Comparison of ENCODE assay signal across 12 cellular contexts in genomic region chr17:80071116-80071980, GRCh38. TPM values are rescaled to one million over a fixed set of nuclear protein-coding genes. Genes with fewer than 3 reads are reported as not detected.
DNase-seq lines count a peak whose midpoint lies in the region; ATAC-seq and TF ChIP-seq lines count a peak whose summit lies in the region.
"Had no signal": no experiment of that assay in that cellular context is flagged by ENCODE, and none has a peak within 500 bp of the region (broad histone marks: within the 10 kb centered on the region; RNA-seq: fewer than 3 reads in every experiment).

No MANE protein-coding gene starts in this region.

- H3K27ac ChIP-seq in dorsolateral prefrontal cortex = peak overlapping the region in 52 of 59 donors; percentile 1 to 89 (median 59)
- H3K27ac ChIP-seq in thyroid gland = peak overlapping the region; percentile 84 to 88 (median 88)
- H3K27ac ChIP-seq: epithelial cell of prostate had no signal

- no peaks in the 10 kb centered on the region for H3K9me3 ChIP-seq in thyroid gland

- H3K4me3 ChIP-seq in dorsolateral prefrontal cortex (peak overlapping the region in 57 of 59 donors; percentile 2 to 63 (median 35)), thyroid gland (replicated peaks in 1 of 3) (peak overlapping the region in 1 of 3 donors; percentile 8)
- H3K4me3 ChIP-seq: GM12878 had no signal

- TF ChIP-seq POLR2A in thyroid gland (IDR thresholded peaks at IDR 0.05) = no peak

- TF ChIP-seq CTCF in dorsolateral prefrontal cortex (IDR thresholded peaks at IDR 0.05 in 54 of 56, conservative IDR thresholded peaks at IDR 0.05 in 2 of 56; ENCODE audit: low read depth in 1 of 56, partially characterized antibody in 56 of 56) (no peak), thyroid gland (IDR thresholded peaks at IDR 0.05) (no peak)

- DNase-seq in NCI-H2029 (lab: John Stamatoyannopoulos, UW) (peak; percentile 58), dorsolateral prefrontal cortex (peak in 5 of 10 donors; percentile 11 to 64 (median 40)), medulla oblongata (ENCODE audit: extremely low spot score) (peak; percentile 81), thyroid gland (peak; percentile 68 to 80), NCI-H2171 (lab: John Stamatoyannopoulos, UW) (no peak)
- DNase-seq: activated CD4-positive, alpha-beta memory T cell treated with anti-CD3 and anti-CD28 coated beads for 36 hours; stimulated activated CD4-positive, alpha-beta T cell treated with anti-CD3 and anti-CD28 coated beads, Interleukin-4, amount 100 ng/mL, for 1 hour had no signal

- no peak for ATAC-seq in HG02973 (IDR thresholded peaks at IDR 0.05; ENCODE audit: unreplicated experiment)
- no peak for ATAC-seq in HG02642 (IDR thresholded peaks at IDR 0.05; ENCODE audit: poor library complexity, unreplicated experiment)
- no peak for ATAC-seq in GM21723 (IDR thresholded peaks at IDR 0.05; ENCODE audit: unreplicated experiment)
- ATAC-seq: GM12878 had no signal

- H3K36me3 ChIP-seq in thyroid gland = no peaks in the 10 kb centered on the region

- H3K27me3 ChIP-seq in dorsolateral prefrontal cortex = no peaks in the 10 kb centered on the region
- no peaks in the 10 kb centered on the region for H3K27me3 ChIP-seq in thyroid gland

- intact Hi-C loops in dorsolateral prefrontal cortex (cut with DNase I) (no loop called here), thyroid gland (cut with DNase I) (no loop called here)

- WGBS in thyroid gland, 2 donors = 12 to 33% methylated on average over 20 of the region's 22 CpGs

- H3K4me1 ChIP-seq in thyroid gland = peaks cover 5 to 37% of the 10 kb centered on the region in 2 donors

RNA-seq across cellular contexts. Expression of gene GAA, which starts 30.0 kb away (rescaled TPM):
- 100 to 1,000 TPM in 1 of 120 experiments, 10 to 100 TPM in 119; 35.8 to 101 (median 61.4) TPM for total RNA-seq in dorsolateral prefrontal cortex
- 100 to 1,000 TPM in 1 of 4 donors, 10 to 100 TPM in 3; 42.1 to 131 (median 83.2) TPM for total RNA-seq in thyroid gland

RNA-seq across cellular contexts. Expression of gene CCDC40, which starts 34.9 kb away (rescaled TPM):
- total RNA-seq in dorsolateral prefrontal cortex (10 to 100 TPM in 106 of 120 experiments, 1 to 10 TPM in 14; 6.5 to 39.9 (median 15.8) TPM), thyroid gland (10 to 100 TPM in 2 of 4 donors, 1 to 10 TPM in 2; 6.7 to 17.3 (median 9.4) TPM)

RNA-seq across cellular contexts. Expression of gene TBC1D16, which starts 35.7 kb away (rescaled TPM):
- total RNA-seq in dorsolateral prefrontal cortex (10 to 100 TPM; 15.4 to 54.1 (median 29.0) TPM), thyroid gland (10 to 100 TPM; 25.4 to 32.2 (median 29.8) TPM)
